14 cellular contexts compared by ENCODE assay signal in the genomic region with DNA sequence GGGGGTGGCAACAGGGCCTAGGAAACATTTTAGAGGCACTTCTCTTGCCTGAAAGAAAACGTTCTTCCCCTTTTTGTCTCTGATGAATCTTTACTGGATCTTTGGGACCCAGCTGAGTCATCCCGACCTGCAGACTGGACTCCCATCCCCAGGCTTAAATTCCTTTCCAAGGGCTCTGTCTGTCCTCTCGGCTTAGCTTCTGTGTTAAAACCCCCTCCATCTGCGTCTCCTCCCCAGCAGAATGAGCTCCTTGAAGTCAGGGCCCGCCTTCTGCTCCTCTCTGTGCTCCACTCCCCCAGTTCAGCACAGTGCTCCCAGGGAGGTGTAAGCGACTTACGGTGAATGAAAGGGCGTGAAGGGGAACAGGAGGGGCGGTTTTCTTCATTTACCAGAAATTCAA. TPM values are rescaled to one million over a fixed set of nuclear protein-coding genes. Genes with fewer than 3 reads are reported as not detected.
DNase-seq lines count a peak whose midpoint lies in the region; ATAC-seq and TF ChIP-seq lines count a peak whose summit lies in the region.
"Had no signal": no experiment of that assay in that cellular context is flagged by ENCODE, and none has a peak within 500 bp of the region (broad histone marks: within the 10 kb centered on the region; RNA-seq: fewer than 3 reads in every experiment).

No MANE protein-coding gene starts in this region.

- H3K4me1 ChIP-seq in CD4-positive, alpha-beta memory T cell (ENCODE audit: insufficient read depth, low read length): peaks cover 14% of the 10 kb centered on the region
- H3K4me1 ChIP-seq: breast epithelium had no signal

- POLR2A ChIA-PET in CD4-positive, alpha-beta memory T cell (lab: Charles Lee; ENCODE audit: partially characterized antibody): interaction anchor here (1.1 kb wide), 1 partner anchor 54 kb away, joined by 6 read pairs; no protein-coding TSS in a partner anchor

- peaks cover 0 to 11% (median 5%) of the 10 kb centered on the region in 4 donors for H3K4me1 Mint-ChIP-seq in CD4-positive, alpha-beta memory T cell
- H3K4me1 Mint-ChIP-seq in brain: peaks cover 35% of the 10 kb centered on the region
- H3K4me1 Mint-ChIP-seq in neural crest cell: peaks cover 8% of the 10 kb centered on the region

- no peaks in the 10 kb centered on the region for H3K9me3 ChIP-seq in CD4-positive, alpha-beta memory T cell (ENCODE audit: control insufficient read depth in 1 of 2, low read length in 2 of 2)
- H3K9me3 ChIP-seq: breast epithelium, tibial artery had no signal

- no peaks in the 10 kb centered on the region for H3K9me3 Mint-ChIP-seq in CD4-positive, alpha-beta memory T cell
- H3K9me3 Mint-ChIP-seq in brain (peaks cover 0 to 7% (median under 1%) of the 10 kb centered on the region in 5 experiments), neural crest cell (no peaks in the 10 kb centered on the region)

- TF ChIP-seq CTCF in brain (conservative IDR thresholded peaks at IDR 0.05): no peak
- no peak for TF ChIP-seq CTCF in neural crest cell (conservative IDR thresholded peaks at IDR 0.05)

- no peak overlapping the region for H3K4me3 ChIP-seq in CD4-positive, alpha-beta memory T cell (ENCODE audit: low read length in 2 of 2)

- peaks cover 7 to 16% of the 10 kb centered on the region in 2 donors for H3K27me3 Mint-ChIP-seq in CD4-positive, alpha-beta memory T cell
- H3K27me3 Mint-ChIP-seq in brain (peaks cover 26% of the 10 kb centered on the region), neural crest cell (ENCODE audit: low read depth) (peaks cover 50% of the 10 kb centered on the region)

- H3K27ac ChIP-seq in CD4-positive, alpha-beta memory T cell (ENCODE audit: low read depth, low read length): no peak overlapping the region
- H3K27ac ChIP-seq: tibial artery had no signal

- CTCF ChIA-PET in CD4-positive, alpha-beta memory T cell (lab: Charles Lee; ENCODE audit: partially characterized antibody): interaction anchor here (0.9 to 2.5 kb wide), 2 partner anchors 50 to 54 kb away, joined by 4 to 29 read pairs; no protein-coding TSS in a partner anchor

- no peaks in the 10 kb centered on the region for H3K27me3 ChIP-seq in CD4-positive, alpha-beta memory T cell (ENCODE audit: insufficient read depth, low read length)
- H3K27me3 ChIP-seq: breast epithelium had no signal

- DNase-seq in CD4-positive, alpha-beta memory T cell: no peak
- peak; percentile 56 for DNase-seq in M059J (ENCODE audit: low read depth)
- no peak for DNase-seq in neural crest cell (ENCODE audit: low read depth, low spot score)
- no peak for DNase-seq in activated CD4-positive, CD25-positive, alpha-beta regulatory T cell (lab: John Stamatoyannopoulos, UW)
- DNase-seq in COR-L47 (lab: John Stamatoyannopoulos, UW): no peak
- DNase-seq: activated CD8-positive, alpha-beta T cell treated with anti-CD3 and anti-CD28 coated beads, Interleukin-2, amount 10 ng/mL, durations not matched to agents 7 days and 5 days; activated gamma-delta T cell; NCI-H1436 treated with DMSO at 0.1 percent for 48 hours; T1000; tibial artery had no signal

- ATAC-seq in HG03342 (IDR thresholded peaks at IDR 0.05; ENCODE audit: unreplicated experiment) (no peak), HG02852 (IDR thresholded peaks at IDR 0.05; ENCODE audit: unreplicated experiment) (no peak)

- peak overlapping the region in 6 of 8 donors; percentile 21 to 70 (median 54) for H3K4me3 Mint-ChIP-seq in CD4-positive, alpha-beta memory T cell
- H3K4me3 Mint-ChIP-seq in brain (peak overlapping the region; percentile 32 to 73 (median 54)), neural crest cell (peak overlapping the region; percentile 52)
- H3K4me3 Mint-ChIP-seq: activated CD8-positive, alpha-beta T cell treated with anti-CD3 and anti-CD28 coated beads, Interleukin-2, amount 10 ng/mL, durations not matched to agents 7 days and 5 days had no signal

- peak overlapping the region in 2 of 7 donors; percentile 8 to 40 for H3K27ac Mint-ChIP-seq in CD4-positive, alpha-beta memory T cell
- H3K27ac Mint-ChIP-seq in brain (peak overlapping the region in 3 of 5 experiments; percentile 35 to 83 (median 71)), neural crest cell (ENCODE audit: unreplicated experiment) (peak overlapping the region; percentile 57)
- H3K27ac Mint-ChIP-seq: activated CD8-positive, alpha-beta T cell treated with anti-CD3 and anti-CD28 coated beads, Interleukin-2, amount 10 ng/mL, durations not matched to agents 7 days and 5 days had no signal

- no peaks in the 10 kb centered on the region for H3K36me3 Mint-ChIP-seq in CD4-positive, alpha-beta memory T cell
- H3K36me3 Mint-ChIP-seq in brain (no peaks in the 10 kb centered on the region), neural crest cell (ENCODE audit: low read depth) (no peaks in the 10 kb centered on the region)

- intact Hi-C loops in CD4-positive, alpha-beta memory T cell (cut with micrococcal nuclease): no loop called here

- H3K36me3 ChIP-seq in CD4-positive, alpha-beta memory T cell (ENCODE audit: insufficient read depth, low read length): no peaks in the 10 kb centered on the region
- H3K36me3 ChIP-seq: breast epithelium, tibial artery had no signal

RNA-seq across cellular contexts. Expression of a gene that starts 0.9 kb away (rescaled TPM):
- total RNA-seq in CD4-positive, alpha-beta memory T cell: under 1 TPM; 0.30 to 0.44 TPM
- polyA plus RNA-seq in CD4-positive, alpha-beta memory T cell: under 1 TPM in 1 of 2 donors, not detected in 1; 0.52 TPM
- 1.4 and 3.3 TPM in 2 replicates for total RNA-seq in M059J (2014; rRNA removed; shearing (Covaris generic))
- polyA plus RNA-seq in brain (ENCODE audit: insufficient read depth, low read depth, low replicate concordance): 13.4 TPM
- total RNA-seq in neural crest cell: 19.7 and 21.0 TPM in 2 replicates
